ENCODE assay signal across 21 cellular contexts in the genomic region with DNA sequence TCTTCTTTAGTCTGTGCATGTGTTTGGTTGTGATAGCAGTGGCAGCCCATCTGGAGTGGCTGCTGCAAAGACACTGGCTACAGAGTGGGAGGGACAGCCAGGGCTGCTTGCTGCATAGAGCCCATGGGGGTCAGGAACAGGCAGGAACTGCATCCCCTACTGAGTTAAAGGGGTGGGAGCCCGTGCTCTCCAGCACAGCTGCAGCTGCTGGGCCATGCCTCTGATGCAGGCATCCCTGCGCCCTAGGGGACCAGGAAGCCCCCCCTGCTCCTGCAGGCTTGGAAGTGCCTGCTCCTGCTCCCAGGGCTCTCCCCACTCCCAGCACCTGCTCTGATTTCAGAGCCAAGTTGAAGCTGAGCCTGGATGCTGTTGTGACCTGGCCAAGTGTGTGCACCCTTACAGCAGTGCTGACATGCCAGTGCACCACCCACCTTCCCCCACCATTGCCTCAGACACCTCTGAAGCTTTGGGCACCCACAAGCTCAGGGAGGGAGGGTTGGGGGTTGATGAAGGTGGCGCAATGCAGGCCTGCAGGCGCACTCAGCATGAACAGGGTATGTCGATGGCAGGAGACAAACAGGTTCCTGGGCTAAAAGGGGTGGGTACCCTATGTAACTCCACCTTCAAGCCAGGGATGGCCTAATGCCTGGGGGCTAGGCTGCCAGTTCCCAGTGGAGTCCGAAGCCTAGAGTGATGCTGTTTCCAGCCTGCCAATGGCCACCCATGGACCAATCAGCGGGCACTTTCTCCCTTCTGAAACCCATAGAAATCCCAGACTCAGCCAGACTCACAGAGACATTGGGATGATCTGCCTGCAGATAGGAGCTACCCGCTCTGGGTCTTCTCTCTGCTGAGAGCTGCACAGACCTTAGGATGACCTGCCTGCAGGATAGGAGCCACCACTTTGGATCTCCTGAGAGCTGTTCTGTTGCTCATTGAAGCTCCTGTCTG.
DNase-seq lines count a peak whose midpoint lies in the region; ATAC-seq and TF ChIP-seq lines count a peak whose summit lies in the region.
"Had no signal": no experiment of that assay in that cellular context is flagged by ENCODE, and none has a peak within 500 bp of the region (broad histone marks: within the 10 kb centered on the region; RNA-seq: fewer than 3 reads in every experiment).

No MANE protein-coding gene starts in this region.

- no peak overlapping the region for H3K27ac ChIP-seq in OCI-LY3 (ENCODE audit: low read length)
- H3K27ac ChIP-seq: epithelial cell of prostate, thyroid gland had no signal

- H3K27ac Mint-ChIP-seq in stimulated activated memory B cell treated with anti-CD40 and anti-IgM and Interleukin-4, amounts not matched to agents 10 μg/mL and 1 μg/mL and 100 μg/mL, for 72 hours, result no peak overlapping the region
- H3K27ac Mint-ChIP-seq: activated CD8-positive, alpha-beta T cell treated with anti-CD3 and anti-CD28 coated beads, Interleukin-2, amount 10 ng/mL, durations not matched to agents 7 days and 5 days; activated naive CD8-positive, alpha-beta T cell treated with anti-CD3 and anti-CD28 coated beads, Interleukin-2, amount 10 ng/mL, durations not matched to agents 7 days and 5 days; stimulated activated naive CD8-positive, alpha-beta T cell treated with anti-CD3 and anti-CD28 coated beads, Interleukin-15, Interleukin-2, amounts not matched to agents 100 ng/mL and 50 ng/mL, for 24 hours had no signal

- no peaks in the 10 kb centered on the region for H3K27me3 ChIP-seq in OCI-LY3 (ENCODE audit: low read depth, low read length)
- H3K27me3 ChIP-seq: thyroid gland had no signal

- no peaks in the 10 kb centered on the region for H3K4me1 Mint-ChIP-seq in stimulated activated memory B cell treated with anti-CD40 and anti-IgM and Interleukin-4, amounts not matched to agents 10 μg/mL and 1 μg/mL and 100 μg/mL, for 72 hours
- H3K4me1 Mint-ChIP-seq: activated naive CD8-positive, alpha-beta T cell treated with anti-CD3 and anti-CD28 coated beads, Interleukin-2, amount 10 ng/mL, durations not matched to agents 7 days and 5 days; IgD-negative memory B cell had no signal

- H3K9me3 ChIP-seq in OCI-LY3 (ENCODE audit: insufficient read depth, low read length), result no peaks in the 10 kb centered on the region
- H3K9me3 ChIP-seq: thyroid gland had no signal

- no peaks in the 10 kb centered on the region for H4K20me1 ChIP-seq in OCI-LY3 (ENCODE audit: insufficient read depth, low read length)

- H3K27me3 Mint-ChIP-seq in stimulated activated memory B cell treated with anti-CD40 and anti-IgM and Interleukin-4, amounts not matched to agents 10 μg/mL and 1 μg/mL and 100 μg/mL, for 72 hours, result no peaks in the 10 kb centered on the region
- H3K27me3 Mint-ChIP-seq: activated naive CD8-positive, alpha-beta T cell treated with anti-CD3 and anti-CD28 coated beads, Interleukin-2, amount 10 ng/mL, durations not matched to agents 7 days and 5 days; IgD-negative memory B cell; stimulated activated naive CD8-positive, alpha-beta T cell treated with anti-CD3 and anti-CD28 coated beads, Interleukin-15, Interleukin-2, amounts not matched to agents 100 ng/mL and 50 ng/mL, for 24 hours had no signal

- H3K4me3 ChIP-seq in OCI-LY3 (ENCODE audit: low read length), result no peak overlapping the region
- H3K4me3 ChIP-seq: thyroid gland had no signal

- no peaks in the 10 kb centered on the region for H3K36me3 Mint-ChIP-seq in stimulated activated memory B cell treated with anti-CD40 and anti-IgM and Interleukin-4, amounts not matched to agents 10 μg/mL and 1 μg/mL and 100 μg/mL, for 72 hours
- H3K36me3 Mint-ChIP-seq: activated naive CD8-positive, alpha-beta T cell treated with anti-CD3 and anti-CD28 coated beads, Interleukin-2, amount 10 ng/mL, durations not matched to agents 7 days and 5 days; IgD-negative memory B cell had no signal

- H3K4me3 Mint-ChIP-seq in stimulated activated memory B cell treated with anti-CD40 and anti-IgM and Interleukin-4, amounts not matched to agents 10 μg/mL and 1 μg/mL and 100 μg/mL, for 72 hours, result no peak overlapping the region
- H3K4me3 Mint-ChIP-seq: activated CD8-positive, alpha-beta T cell treated with anti-CD3 and anti-CD28 coated beads, Interleukin-2, amount 10 ng/mL, durations not matched to agents 7 days and 5 days; activated naive CD8-positive, alpha-beta T cell treated with anti-CD3 and anti-CD28 coated beads, Interleukin-2, amount 10 ng/mL, durations not matched to agents 7 days and 5 days; stimulated activated naive CD8-positive, alpha-beta T cell treated with anti-CD3 and anti-CD28 coated beads, Interleukin-15, Interleukin-2, amounts not matched to agents 100 ng/mL and 50 ng/mL, for 24 hours had no signal

- peaks cover 7% of the 10 kb centered on the region for H3K9me3 Mint-ChIP-seq in stimulated activated memory B cell treated with anti-CD40 and anti-IgM and Interleukin-4, amounts not matched to agents 10 μg/mL and 1 μg/mL and 100 μg/mL, for 72 hours
- H3K9me3 Mint-ChIP-seq: stimulated activated naive CD8-positive, alpha-beta T cell treated with anti-CD3 and anti-CD28 coated beads, Interleukin-15, Interleukin-2, amounts not matched to agents 100 ng/mL and 50 ng/mL, for 24 hours had no signal

- H2AFZ ChIP-seq in OCI-LY3 (ENCODE audit: low read depth, low read length), result no peak overlapping the region

- no peaks in the 10 kb centered on the region for H3K79me2 ChIP-seq in OCI-LY3 (ENCODE audit: low read length)

- H3K4me2 ChIP-seq in OCI-LY3 (ENCODE audit: low read length), result peak overlapping the region; percentile 5; the same call in 1 of the 2 replicates

- intact Hi-C loops in Right ventricle myocardium inferior (cut with DNase I), result loop anchor here (10.0 kb wide), 1 partner anchor 437 kb away; no protein-coding TSS in a partner anchor
- intact Hi-C loops in cardiac septum (cut with DNase I), result no loop called here

- H3K9ac ChIP-seq in OCI-LY3 (ENCODE audit: low read length), result no peak overlapping the region

- H3K4me1 ChIP-seq in OCI-LY3 (ENCODE audit: low read length), result peaks cover 9% of the 10 kb centered on the region
- H3K4me1 ChIP-seq: thyroid gland had no signal

- DNase-seq in Right ventricle myocardium inferior (ENCODE audit: missing footprints) (no peak), cardiac septum (ENCODE audit: low spot score) (no peak), islet precursor cell (peak; percentile 54)
- DNase-seq in activated CD4-positive, alpha-beta T cell treated with anti-CD3 and anti-CD28 coated beads for 1 hour, result no peak
- DNase-seq: activated CD8-positive, alpha-beta T cell treated with anti-CD3 and anti-CD28 coated beads, Interleukin-2, amount 10 ng/mL, durations not matched to agents 7 days and 5 days; activated effector memory CD4-positive, alpha-beta T cell treated with anti-CD3 and anti-CD28 coated beads, Interleukin-2, amount 50 U/mL, for 16 hours; activated naive CD8-positive, alpha-beta T cell treated with anti-CD3 and anti-CD28 coated beads, Interleukin-2, amount 10 ng/mL, durations not matched to agents 7 days and 5 days; HCEC 1CT; mesendoderm; NCI-H1436 treated with DMSO at 0.1 percent for 48 hours; NCI-H2171; stimulated activated CD4-positive, alpha-beta T cell treated with anti-CD3 and anti-CD28 coated beads, Interleukin-4, amount 100 ng/mL, for 4 hours; SW 1271; thyroid gland had no signal

- TF ChIP-seq CTCF in OCI-LY3 (IDR thresholded peaks at IDR 0.05; ENCODE audit: low read depth, low read length), result no peak

- peak; percentile 42 for ATAC-seq in Right ventricle myocardium inferior
- peak; percentile 12 for ATAC-seq in stimulated activated memory B cell treated with anti-CD40 and anti-IgM and Interleukin-4, amounts not matched to agents 10 μg/mL and 1 μg/mL and 100 μg/mL, for 72 hours
- ATAC-seq in HG02973 (IDR thresholded peaks at IDR 0.05; ENCODE audit: unreplicated experiment), result no peak
- no peak for ATAC-seq in HG03045 (IDR thresholded peaks at IDR 0.05; ENCODE audit: unreplicated experiment)
- ATAC-seq: activated CD8-positive, alpha-beta T cell treated with anti-CD3 and anti-CD28 coated beads, Interleukin-2, amount 10 ng/mL, durations not matched to agents 7 days and 5 days had no signal

- no peaks in the 10 kb centered on the region for H3K36me3 ChIP-seq in OCI-LY3 (replicated peaks; ENCODE audit: low read depth, low read length)
- H3K36me3 ChIP-seq: thyroid gland had no signal

Comparison
In these comparisons a context has a peak if more than half of its experiments do, and no peak if none do; other contexts are left out.
1. ATAC-seq: peak in Right ventricle myocardium inferior (single experiment) and stimulated activated memory B cell treated with anti-CD40 and anti-IgM and Interleukin-4, amounts not matched to agents 10 μg/mL and 1 μg/mL and 100 μg/mL, for 72 hours (single experiment); none in HG02973 (single experiment) and HG03045 (single experiment).